ENCODE assay signal across 8 cellular contexts in genomic region chr5:124745367-124746251, GRCh38. TPM values are rescaled to one million over a fixed set of nuclear protein-coding genes. Genes with fewer than 3 reads are reported as not detected.
DNase-seq lines count a peak whose midpoint lies in the region; ATAC-seq, FAIRE-seq and TF ChIP-seq lines count a peak whose summit lies in the region.

No MANE protein-coding gene starts in this region.

- TF ChIP-seq POLR2A in H1 (IDR thresholded peaks at IDR 0.05; ENCODE audit: control extremely low read depth in 1 of 2, low read depth in 2 of 2, low read length in 2 of 2) (no peak), GM12892 (IDR thresholded peaks at IDR 0.05; ENCODE audit: low read depth, low read length) (no peak)

- no peaks in the 10 kb centered on the region for H3K36me3 Mint-ChIP-seq in natural killer cell
- peaks cover 0 to 7% of the 10 kb centered on the region in 2 donors for H3K36me3 Mint-ChIP-seq in activated naive CD4-positive, alpha-beta T cell treated with anti-CD3 and anti-CD28 coated beads, Interleukin-2, amount 50 U/mL, for 72 hours

- H3K9me3 ChIP-seq in DOHH2 (ENCODE audit: control insufficient read depth, insufficient read depth, low read length) (no peaks in the 10 kb centered on the region), H1 (ENCODE audit: insufficient read depth in 2 of 2, low read depth in 1 of 2, low read length in 1 of 2) (peaks cover 0 to 4% of the 10 kb centered on the region in 2 experiments; a peak in 1 of 4 replicates)

- H3K27me3 ChIP-seq in DOHH2 (ENCODE audit: control insufficient read depth, low read length) (no peaks in the 10 kb centered on the region), H1 (replicated peaks in 1 of 4; ENCODE audit: control insufficient read depth in 3 of 4, extremely low read depth in 1 of 4, insufficient read depth in 3 of 4, low read length in 3 of 4) (no peaks in the 10 kb centered on the region)

- H3K27ac Mint-ChIP-seq in natural killer cell: no peak overlapping the region
- H3K27ac Mint-ChIP-seq in activated naive CD4-positive, alpha-beta T cell treated with anti-CD3 and anti-CD28 coated beads, Interleukin-2, amount 50 U/mL, for 72 hours: no peak overlapping the region

- H3K36me3 ChIP-seq in DOHH2 (ENCODE audit: control insufficient read depth, low read length) (peaks cover 17% of the 10 kb centered on the region; the same call in 1 of the 2 replicates), H1 (ENCODE audit: control insufficient read depth in 2 of 4, insufficient read depth in 4 of 4, low read length in 3 of 4) (peaks cover 0 to 11% (median 0%) of the 10 kb centered on the region in 4 experiments; a peak in 1 of 8 replicates)

- H2BK120ac ChIP-seq in H1 (replicated peaks; ENCODE audit: low read depth, low read length): no peak overlapping the region

- no peak overlapping the region; the same call in 1 of the 2 replicates for H3K18ac ChIP-seq in H1 (ENCODE audit: extremely low read depth, low read length)

- TF ChIP-seq EP300 in H1 (IDR thresholded peaks at IDR 0.05; ENCODE audit: borderline replicate concordance in 1 of 2, low read depth in 2 of 2, low read length in 2 of 2): no peak

- ATAC-seq in natural killer cell: no peak
- no peak for ATAC-seq in activated naive CD4-positive, alpha-beta T cell treated with anti-CD3 and anti-CD28 coated beads, Interleukin-2, amount 50 U/mL, for 72 hours
- ATAC-seq in GM19395 (IDR thresholded peaks at IDR 0.05; ENCODE audit: unreplicated experiment): no peak

- H3K56ac ChIP-seq in H1 (replicated peaks; ENCODE audit: insufficient read length, low read depth, low read length): no peak overlapping the region

- H3K23me2 ChIP-seq in H1 (ENCODE audit: low read depth, low read length): peaks cover 17% of the 10 kb centered on the region

- H2AK5ac ChIP-seq in H1 (ENCODE audit: low read depth, low read length): no peak overlapping the region

- no peak overlapping the region for H2BK15ac ChIP-seq in H1 (ENCODE audit: low read length)

- H3K27ac ChIP-seq in DOHH2 (ENCODE audit: low read depth, low read length) (peak overlapping the region; percentile 98), H1 (ENCODE audit: low read depth, low read length) (no peak overlapping the region)

- H3K14ac ChIP-seq in H1 (ENCODE audit: insufficient read length): no peak overlapping the region

- H3K79me1 ChIP-seq in H1 (ENCODE audit: low read depth, low read length): peaks cover 3% of the 10 kb centered on the region

- peaks cover 31% of the 10 kb centered on the region for H3F3A ChIP-seq in DOHH2 (ENCODE audit: control insufficient read depth, insufficient read depth)

- DNase-seq in NCI-H2227 treated with DMSO at 0.1 percent for 48 hours (lab: John Stamatoyannopoulos, UW) (peak; percentile 35), H1 (ENCODE audit: low read depth in 1 of 2, low spot score in 2 of 2) (no peak), natural killer cell (no peak), GM19239 (ENCODE audit: insufficient read length, low spot score) (no peak), GM12892 (ENCODE audit: insufficient read length) (no peak)
- no peak for DNase-seq in activated naive CD4-positive, alpha-beta T cell treated with anti-CD3 and anti-CD28 coated beads, Interleukin-2, amount 50 U/mL, for 72 hours (ENCODE audit: low spot score in 2 of 2)

- peak overlapping the region in 2 of 4 experiments; percentile 23 to 31; a peak in 1 of 7 replicates for H3K9ac ChIP-seq in H1 (replicated peaks in 1 of 4; ENCODE audit: extremely low read depth in 1 of 4, low read depth in 3 of 4, low read length in 3 of 4)

- no peak overlapping the region for H2AFZ ChIP-seq in H1 (ENCODE audit: low read length)

- H2BK5ac ChIP-seq in H1 (ENCODE audit: low read depth, low read length): no peak overlapping the region

- 27% methylated on average over 5 of the region's 5 CpGs; no CpG with 5 or more reads in 1 of the 2 experiments for WGBS in H1 (ENCODE audit: extremely low coverage in 1 of 2, insufficient coverage in 1 of 2, insufficient read length in 1 of 2, insufficient replicate concordance in 2 of 2, low coverage in 1 of 2, low lambda C conversion rate in 2 of 2, missing lambda C conversion rate in 1 of 2), 2 experiments

- H3K79me2 ChIP-seq in DOHH2 (ENCODE audit: control insufficient read depth, low read length) (peaks cover 56% of the 10 kb centered on the region), H1 (ENCODE audit: control insufficient read depth in 1 of 2, insufficient read depth in 2 of 2, low read length in 2 of 2) (peaks cover 26 to 74% of the 10 kb centered on the region in 2 experiments)

- peak overlapping the region; percentile 58 for H4K5ac ChIP-seq in H1 (ENCODE audit: insufficient read length, low read depth, low read length)

- H3K4me3 Mint-ChIP-seq in natural killer cell: peak overlapping the region; percentile 75

- intact Hi-C loops in natural killer cell (cut with micrococcal nuclease): loop anchor here (5.0 kb wide), 1 partner anchor 93 kb away; no protein-coding TSS in a partner anchor

- no peaks in the 10 kb centered on the region for H3K9me3 Mint-ChIP-seq in natural killer cell
- H3K9me3 Mint-ChIP-seq in activated naive CD4-positive, alpha-beta T cell treated with anti-CD3 and anti-CD28 coated beads, Interleukin-2, amount 50 U/mL, for 72 hours: peaks cover 0 to 6% of the 10 kb centered on the region in 2 donors

- POLR2A ChIA-PET in H1 (lab: Charles Lee; ENCODE audit: partially characterized antibody): no interaction called here

- H2BK20ac ChIP-seq in H1 (ENCODE audit: low read length): no peak overlapping the region

- FAIRE-seq in H1 (lab: Jason Lieb, UNC) (no peak), GM19239 (lab: Jason Lieb, UNC) (no peak), GM12892 (lab: Jason Lieb, UNC) (no peak)

- CTCF ChIA-PET in H1 (lab: Charles Lee; ENCODE audit: partially characterized antibody): interaction anchor here (0.7 to 0.9 kb wide), 2 partner anchors 9 to 20 kb away, joined by 3 read pairs; no protein-coding TSS in a partner anchor

- no peak overlapping the region for H4K8ac ChIP-seq in H1 (ENCODE audit: extremely low read depth, insufficient read depth, low read length)

- H3K4me2 ChIP-seq in DOHH2 (ENCODE audit: low read length) (peak overlapping the region; percentile 75), H1 (ENCODE audit: insufficient read depth in 1 of 2, low read depth in 2 of 2, low read length in 2 of 2) (peak overlapping the region; percentile 77 to 87)

- H3K4me1 ChIP-seq in DOHH2 (ENCODE audit: control insufficient read depth, low read length) (peaks cover 72% of the 10 kb centered on the region), H1 (replicated peaks in 1 of 4; ENCODE audit: control insufficient read depth in 3 of 4, insufficient read depth in 4 of 4, low read length in 3 of 4) (peaks cover 3 to 20% (median 12%) of the 10 kb centered on the region in 4 experiments)

- H3K23ac ChIP-seq in H1 (ENCODE audit: insufficient read length): no peak overlapping the region

- TF ChIP-seq RAD21 in H1 (IDR thresholded peaks at IDR 0.05 in 1 of 2, conservative IDR thresholded peaks at IDR 0.05 in 1 of 2; ENCODE audit: low read depth in 2 of 2, low read length in 2 of 2): no peak

- H4K20me1 ChIP-seq in DOHH2 (ENCODE audit: control insufficient read depth, insufficient read depth, low read depth, low read length) (no peaks in the 10 kb centered on the region), H1 (replicated peaks in 1 of 2; ENCODE audit: control insufficient read depth in 1 of 2, insufficient read depth in 2 of 2, low read length in 2 of 2) (peaks cover 0 to 7% of the 10 kb centered on the region in 2 experiments)

- H3K4ac ChIP-seq in H1 (replicated peaks; ENCODE audit: insufficient read length, low read depth, low read length): no peak overlapping the region

- H2BK12ac ChIP-seq in H1 (ENCODE audit: low read depth, low read length): no peak overlapping the region

- peaks cover 36 to 38% of the 10 kb centered on the region in 2 donors for H3K4me1 Mint-ChIP-seq in natural killer cell

- TF ChIP-seq CTCF in DOHH2 (IDR thresholded peaks at IDR 0.05; ENCODE audit: low read depth, low read length, poor library complexity, severe bottlenecking): no peak
- TF ChIP-seq CTCF in H1 (IDR thresholded peaks at IDR 0.05; ENCODE audit: control extremely low read depth in 1 of 3, insufficient read depth in 1 of 3, low read depth in 1 of 3, low read length in 3 of 3): no peak
- TF ChIP-seq CTCF in natural killer cell (IDR thresholded peaks at IDR 0.05): no peak

- peaks cover 3 to 38% of the 10 kb centered on the region in 2 donors for H3K27me3 Mint-ChIP-seq in natural killer cell (ENCODE audit: low read depth in 2 of 2)

- H3K4me3 ChIP-seq in DOHH2 (ENCODE audit: low read length) (peak overlapping the region; percentile 77), H1 (ENCODE audit: extremely low read depth in 1 of 4, insufficient read depth in 2 of 4, low read depth in 3 of 4, low read length in 4 of 4) (peak overlapping the region; percentile 73 to 94 (median 82))

- no peak overlapping the region for H4K91ac ChIP-seq in H1 (replicated peaks; ENCODE audit: insufficient read length, low read length)

- H3K9me2 ChIP-seq in DOHH2 (replicated peaks; ENCODE audit: control insufficient read depth, low read length): no peaks in the 10 kb centered on the region

TF ChIP-seq in H1, 55 proteins besides CTCF, POLR2A, EP300 and RAD21:
- TF ChIP-seq JUND (IDR thresholded peaks at IDR 0.05; ENCODE audit: low read length): no peak
- 0 out of 4 replicates have a peak, but pooled peaks of 1 of the 2 experiments have one; percentile 17 for TF ChIP-seq SIN3A (conservative IDR thresholded peaks at IDR 0.05 in 1 of 2, IDR thresholded peaks at IDR 0.05 in 1 of 2; ENCODE audit: low read depth in 1 of 2, low read length in 2 of 2)

RNA-seq across cellular contexts. Expression of gene ZNF608, which starts 0.8 kb away (rescaled TPM):
- total RNA-seq in H1 (2021; fragmentation: NEBNext Ultra II Directional; extraction: Animal tissue kit (Norgen Biotek cat#: 25700)): 40.4 and 40.8 TPM in 2 replicates
- polyA plus RNA-seq in H1 (2011; rRNA removed): 13.3 and 17.2 TPM in 2 replicates
- 21.6 TPM for polyA plus RNA-seq in H1 (2011; cell fraction: cytosol; rRNA removed)
- 22.2 TPM for polyA plus RNA-seq in H1 (2011; cell fraction: nucleus; rRNA removed)
- polyA plus RNA-seq in H1 (2012, experiment 1 of 2): 26.7 to 29.8 TPM (median 28.7 TPM) in 4 replicates
- 2.2 TPM for polyA plus RNA-seq in H1 (2012, experiment 2 of 2)
- polyA plus RNA-seq in H1 (2013, experiment 1 of 2): 27.0 TPM
- polyA plus RNA-seq in H1 (2013, experiment 2 of 2): 23.0 TPM
- 38.1 and 43.4 TPM in 2 replicates for polyA minus RNA-seq in H1 (2011; rRNA and poly(A)+ RNA removed)
- polyA minus RNA-seq in H1 (2011; cell fraction: cytosol; rRNA and poly(A)+ RNA removed): 17.6 TPM
- polyA minus RNA-seq in H1 (2011; cell fraction: nucleus; rRNA and poly(A)+ RNA removed): 69.6 TPM
- 1 to 10 TPM in 1 of 3 donors, under 1 TPM in 1, not detected in 1; 0.39 to 6.6 TPM for total RNA-seq in natural killer cell
- total RNA-seq in activated naive CD4-positive, alpha-beta T cell treated with anti-CD3 and anti-CD28 coated beads, Interleukin-2, amount 50 U/mL, for 72 hours: not detected
- polyA plus RNA-seq in GM12892 (2012; ENCODE audit: missing spikeins): 12.9 TPM
